In the genomic region with DNA sequence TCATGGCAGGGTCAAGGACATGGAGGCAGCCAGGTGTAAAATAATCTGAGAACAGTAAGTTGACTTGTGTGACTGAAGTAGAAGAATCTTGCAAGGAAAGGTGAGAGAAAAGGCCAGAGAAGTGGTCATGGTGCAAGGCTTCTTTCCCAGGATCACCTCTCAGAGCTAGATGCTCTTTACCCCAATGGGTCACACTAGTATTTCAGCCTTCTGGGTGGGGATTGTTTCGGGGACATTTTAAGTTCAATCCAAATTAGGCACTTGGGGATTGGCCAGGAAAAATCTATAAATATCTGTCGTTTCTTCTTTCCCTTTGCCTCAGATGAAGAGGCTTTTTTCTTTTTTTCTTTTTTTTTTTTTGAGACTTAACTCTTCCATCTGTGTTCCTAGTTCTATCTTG, we compare ENCODE assay signal across 11 cellular contexts.
DNase-seq lines count a peak whose midpoint lies in the region; ATAC-seq and TF ChIP-seq lines count a peak whose summit lies in the region.
"Had no signal": no experiment of that assay in that cellular context is flagged by ENCODE, and none has a peak within 500 bp of the region (broad histone marks: within the 10 kb centered on the region; RNA-seq: fewer than 3 reads in every experiment).

No MANE protein-coding gene starts in this region.

- H4K20me1 ChIP-seq in PC-3 (ENCODE audit: low read length) (no peaks in the 10 kb centered on the region), smooth muscle cell (ENCODE audit: low read depth) (no peaks in the 10 kb centered on the region)

- no peaks in the 10 kb centered on the region for H3K27me3 ChIP-seq in CD8-positive, alpha-beta T cell (ENCODE audit: insufficient read depth, low read length)
- H3K27me3 ChIP-seq in PC-3 (ENCODE audit: low read length) (no peaks in the 10 kb centered on the region), heart right ventricle (no peaks in the 10 kb centered on the region), smooth muscle cell (ENCODE audit: low read depth) (no peaks in the 10 kb centered on the region), Peyer's patch (no peaks in the 10 kb centered on the region)
- H3K27me3 ChIP-seq: SJCRH30 had no signal

- no peaks in the 10 kb centered on the region for H3K9me2 ChIP-seq in PC-3 (replicated peaks; ENCODE audit: low read length)

- H3K27ac ChIP-seq in CD8-positive, alpha-beta T cell (ENCODE audit: low read depth, low read length): no peak overlapping the region
- H3K27ac ChIP-seq in PC-3 (ENCODE audit: low read length) (peak overlapping the region; percentile 93), heart right ventricle (peak overlapping the region in 9 of 10 donors; percentile 41 to 87 (median 67)), smooth muscle cell (ENCODE audit: low read depth) (peak overlapping the region; percentile 92), Peyer's patch (no peak overlapping the region)
- H3K27ac ChIP-seq: lower lobe of right lung, SJCRH30 had no signal

- no peaks in the 10 kb centered on the region for H3K36me3 ChIP-seq in CD8-positive, alpha-beta T cell (ENCODE audit: insufficient read depth, low read length)
- H3K36me3 ChIP-seq in PC-3 (ENCODE audit: low read depth, low read length) (0 out of 2 replicates have a peak, but pooled peaks cover 3% of the 10 kb centered on the region), heart right ventricle (peaks cover 0 to 65% (median 7%) of the 10 kb centered on the region in 9 donors), smooth muscle cell (ENCODE audit: low read depth) (no peaks in the 10 kb centered on the region), Peyer's patch (peaks cover 0 to 39% (median 0%) of the 10 kb centered on the region in 3 donors)

- intact Hi-C loops in CD8-positive, alpha-beta T cell (cut with DNase I, micrococcal nuclease): loop anchor here in 1 of 2 experiments (5.0 kb wide), 1 partner anchor 41 kb away; no protein-coding TSS in a partner anchor
- intact Hi-C loops in PC-3 (cut with micrococcal nuclease) (no loop called here), heart right ventricle (cut with DNase I) (loop anchor here in 1 of 10 donors (5.0 kb wide), 1 partner anchor 141 kb away; no protein-coding TSS in a partner anchor)

- CTCF ChIA-PET in CD8-positive, alpha-beta T cell (lab: Charles Lee): interaction anchor here (0.7 to 1.8 kb wide), 3 partner anchors 10 to 276 kb away, joined by 3 to 5 read pairs (median 4); no protein-coding TSS in a partner anchor
- CTCF ChIA-PET in PC-3 (lab: Charles Lee): no interaction called here

- no peaks in the 10 kb centered on the region for H3K4me1 ChIP-seq in CD8-positive, alpha-beta T cell (ENCODE audit: insufficient read depth, low read length)
- H3K4me1 ChIP-seq in PC-3 (ENCODE audit: insufficient read depth, low read length) (peaks cover 26% of the 10 kb centered on the region), heart right ventricle (peaks cover 9 to 75% (median 56%) of the 10 kb centered on the region in 9 donors), smooth muscle cell (ENCODE audit: low read depth) (peaks cover 12% of the 10 kb centered on the region), Peyer's patch (no peaks in the 10 kb centered on the region)

- no peaks in the 10 kb centered on the region for H3K27me3 Mint-ChIP-seq in CD8-positive, alpha-beta T cell (ENCODE audit: low read depth)
- H3K27me3 Mint-ChIP-seq in osteocyte (ENCODE audit: unreplicated experiment): no peaks in the 10 kb centered on the region

- peak overlapping the region; percentile 55 for H3K27ac Mint-ChIP-seq in CD8-positive, alpha-beta T cell
- no peak overlapping the region for H3K27ac Mint-ChIP-seq in osteocyte (ENCODE audit: unreplicated experiment)

- 11 to 13% methylated on average over 2 of the region's 2 CpGs for WGBS in heart right ventricle, 2 donors
- WGBS in smooth muscle cell (ENCODE audit: low lambda C conversion rate): 64% methylated on average over 2 of the region's 2 CpGs

- no peaks in the 10 kb centered on the region for H3K9me3 Mint-ChIP-seq in CD8-positive, alpha-beta T cell
- no peaks in the 10 kb centered on the region for H3K9me3 Mint-ChIP-seq in osteocyte (ENCODE audit: unreplicated experiment)

- H3K4me2 ChIP-seq in PC-3 (ENCODE audit: low read length): peak overlapping the region; percentile 65
- H3K4me2 ChIP-seq in smooth muscle cell: peak overlapping the region; percentile 66

- H2AFZ ChIP-seq in PC-3 (ENCODE audit: low read length) (no peak overlapping the region), smooth muscle cell (ENCODE audit: low read depth) (no peak overlapping the region)

- no peak overlapping the region for H3K4me3 ChIP-seq in CD8-positive, alpha-beta T cell (ENCODE audit: low read depth, low read length)
- no peak overlapping the region for H3K4me3 ChIP-seq in PC-3 (ENCODE audit: low read length)
- H3K4me3 ChIP-seq in heart right ventricle: no peak overlapping the region
- no peak overlapping the region for H3K4me3 ChIP-seq in smooth muscle cell
- no peak overlapping the region for H3K4me3 ChIP-seq in Peyer's patch
- H3K4me3 ChIP-seq: lower lobe of right lung, SJCRH30 had no signal

- peak overlapping the region; percentile 44; the same call in 1 of the 2 replicates for H3K9ac ChIP-seq in PC-3 (ENCODE audit: low read length)
- peak overlapping the region; percentile 8 for H3K9ac ChIP-seq in smooth muscle cell (ENCODE audit: low read depth)

- no TSS peak for BruUV-seq in PC-3 (replicated peaks; lab: Mats Ljungman, UMichigan)

- TF ChIP-seq POLR2A in Peyer's patch (IDR thresholded peaks at IDR 0.05): no peak

- no peak for ATAC-seq in CD8-positive, alpha-beta T cell
- ATAC-seq in PC-3 (no peak), heart right ventricle (peak; percentile 9 to 59 (median 42))

- H3K9me3 ChIP-seq in CD8-positive, alpha-beta T cell (ENCODE audit: low read length): no peaks in the 10 kb centered on the region
- H3K9me3 ChIP-seq in PC-3 (ENCODE audit: low read length) (no peaks in the 10 kb centered on the region), heart right ventricle (no peaks in the 10 kb centered on the region), smooth muscle cell (replicated peaks; ENCODE audit: low read depth) (no peaks in the 10 kb centered on the region), Peyer's patch (no peaks in the 10 kb centered on the region)
- H3K9me3 ChIP-seq: lower lobe of right lung, SJCRH30 had no signal

- DNase-seq in CD8-positive, alpha-beta T cell: no peak
- DNase-seq in PC-3: no peak
- DNase-seq in heart right ventricle: peak in 1 of 2 donors; percentile 39
- no peak for DNase-seq in smooth muscle cell (lab: John Stamatoyannopoulos, UW; ENCODE audit: unreplicated experiment)
- DNase-seq in osteocyte (ENCODE audit: extremely low spot score, unreplicated experiment): no peak
- DNase-seq in Peyer's patch: no peak
- no peak for DNase-seq in NCI-H1092 (lab: John Stamatoyannopoulos, UW)
- DNase-seq: lower lobe of right lung; NCI-H2081; SJCRH30; stimulated activated naive CD8-positive, alpha-beta T cell treated with anti-CD3 and anti-CD28 coated beads, Interleukin-15, Interleukin-2, amounts not matched to agents 100 U/mL and 50 U/mL, for 24 hours had no signal

- H3K79me2 ChIP-seq in PC-3 (ENCODE audit: low read length): peaks cover 8% of the 10 kb centered on the region; the same call in 1 of the 2 replicates
- peaks cover 6% of the 10 kb centered on the region for H3K79me2 ChIP-seq in smooth muscle cell (ENCODE audit: low read depth)

- no peak for TF ChIP-seq CTCF in CD8-positive, alpha-beta T cell (IDR thresholded peaks at IDR 0.05)
- TF ChIP-seq CTCF in PC-3 (conservative IDR thresholded peaks at IDR 0.05; ENCODE audit: low read depth, low read length): no peak
- TF ChIP-seq CTCF in heart right ventricle (IDR thresholded peaks at IDR 0.05): no peak
- no peak for TF ChIP-seq CTCF in smooth muscle cell (IDR thresholded peaks at IDR 0.05; ENCODE audit: borderline replicate concordance, insufficient read depth, poor library complexity, severe bottlenecking)
- TF ChIP-seq CTCF in osteocyte (IDR thresholded peaks at IDR 0.05): no peak
- no peak for TF ChIP-seq CTCF in Peyer's patch (IDR thresholded peaks at IDR 0.05)

- no peak overlapping the region for H3K4me3 Mint-ChIP-seq in CD8-positive, alpha-beta T cell
- no peak overlapping the region for H3K4me3 Mint-ChIP-seq in osteocyte (ENCODE audit: unreplicated experiment)

- POLR2A ChIA-PET in CD8-positive, alpha-beta T cell (lab: Charles Lee): no interaction called here
- POLR2A ChIA-PET in PC-3 (lab: Charles Lee; ENCODE audit: unreplicated experiment): interaction anchor here (0.5 to 0.7 kb wide), 5 partner anchors 14 to 999 kb away, joined by 3 to 6 read pairs (median 3); no protein-coding TSS in a partner anchor

- H3K4me1 Mint-ChIP-seq in CD8-positive, alpha-beta T cell (ENCODE audit: low read depth): peaks cover 35% of the 10 kb centered on the region
- H3K4me1 Mint-ChIP-seq in osteocyte (ENCODE audit: unreplicated experiment): peaks cover 10% of the 10 kb centered on the region

- H3F3A ChIP-seq in PC-3 (ENCODE audit: low read length, unreplicated experiment) (peaks cover 7% of the 10 kb centered on the region), smooth muscle cell (ENCODE audit: low read depth) (peaks cover 22% of the 10 kb centered on the region)

- peaks cover 41% of the 10 kb centered on the region for H3K36me3 Mint-ChIP-seq in CD8-positive, alpha-beta T cell
- peaks cover 15% of the 10 kb centered on the region for H3K36me3 Mint-ChIP-seq in osteocyte (ENCODE audit: unreplicated experiment)

Comparison
In these comparisons a context has a peak if more than half of its experiments do, and no peak if none do; other contexts are left out.
1. ATAC-seq: peak in heart right ventricle (8 of 8); none in CD8-positive, alpha-beta T cell (single experiment) and PC-3 (single experiment).
2. H3K27ac ChIP-seq: peak in PC-3 (single experiment), heart right ventricle (9 of 10) and smooth muscle cell (single experiment); none in CD8-positive, alpha-beta T cell (single experiment) and Peyer's patch (0 of 4).